ENCODE assay signal across 23 cellular contexts in genomic region chr3:120357807-120358206, GRCh38. TPM values are rescaled to one million over a fixed set of nuclear protein-coding genes. Genes with fewer than 3 reads are reported as not detected.
DNase-seq lines count a peak whose midpoint lies in the region; ATAC-seq and TF ChIP-seq lines count a peak whose summit lies in the region.
"Had no signal": no experiment of that assay in that cellular context is flagged by ENCODE, and none has a peak within 500 bp of the region (broad histone marks: within the 10 kb centered on the region; RNA-seq: fewer than 3 reads in every experiment).

No MANE protein-coding gene starts in this region.

- no peak overlapping the region for H2AFZ ChIP-seq in neuronal stem cell (ENCODE audit: low read length)

- H3K14ac ChIP-seq in neuronal stem cell (ENCODE audit: low read length) = no peak overlapping the region

- intact Hi-C loops in Right ventricle myocardium superior (cut with DNase I) = no loop called here
- intact Hi-C loops in spleen (cut with DNase I; ENCODE audit: low total_unique reads) = no loop called here

- ATAC-seq in Right ventricle myocardium superior (ENCODE audit: poor library complexity) = no peak
- ATAC-seq: A549; activated naive CD4-positive, alpha-beta T cell treated with anti-CD3 and anti-CD28 coated beads, Interleukin-2, amount 50 U/mL, for 72 hours; naive thymus-derived CD4-positive, alpha-beta T cell had no signal

- no peak overlapping the region for H2BK120ac ChIP-seq in neuronal stem cell (ENCODE audit: low read depth, low read length)

- TF ChIP-seq POLR2A in spleen (IDR thresholded peaks at IDR 0.05) = no peak

- no peak for TF ChIP-seq CTCF in spleen (IDR thresholded peaks at IDR 0.05 in 8 of 11, conservative IDR thresholded peaks at IDR 0.05 in 3 of 11)

- H3K9me3 ChIP-seq in spleen = no peaks in the 10 kb centered on the region
- no peaks in the 10 kb centered on the region for H3K9me3 ChIP-seq in neuronal stem cell (replicated peaks in 1 of 2; ENCODE audit: control insufficient read depth in 2 of 2, insufficient read depth in 1 of 2, low read depth in 1 of 2, low read length in 2 of 2)
- H3K9me3 ChIP-seq: A549, right atrium auricular region, thyroid gland had no signal

- H2BK5ac ChIP-seq in neuronal stem cell (ENCODE audit: low read length) = no peak overlapping the region

- no peak overlapping the region for H2BK12ac ChIP-seq in neuronal stem cell (ENCODE audit: low read length)

- no peaks in the 10 kb centered on the region for H3K36me3 ChIP-seq in spleen
- no peaks in the 10 kb centered on the region for H3K36me3 ChIP-seq in neuronal stem cell (replicated peaks in 1 of 2; ENCODE audit: control insufficient read depth in 2 of 2, insufficient read depth in 2 of 2, low read length in 2 of 2)
- H3K36me3 ChIP-seq: right atrium auricular region, thyroid gland, WERI-Rb-1 had no signal

- no peak overlapping the region for H3K18ac ChIP-seq in neuronal stem cell (ENCODE audit: low read length)

- H4K8ac ChIP-seq in neuronal stem cell (ENCODE audit: low read depth, low read length) = no peak overlapping the region

- H3K9ac ChIP-seq in neuronal stem cell (ENCODE audit: low read depth, low read length, poor library complexity) = no peak overlapping the region

- DNase-seq in NCI-H2171 treated with DMSO at 0.1 percent for 48 hours (lab: John Stamatoyannopoulos, UW) = peak; percentile 28
- DNase-seq in NCI-H2171 (lab: John Stamatoyannopoulos, UW) = no peak
- DNase-seq in NCI-H2107 treated with DMSO at 0.1 percent for 48 hours (lab: John Stamatoyannopoulos, UW; ENCODE audit: unreplicated experiment) = peak; percentile 88
- DNase-seq in SW480 (ENCODE audit: low spot score) = peak; percentile 30
- DNase-seq in Right ventricle myocardium superior = no peak
- no peak for DNase-seq in spleen
- DNase-seq in NCI-H1092 treated with DMSO at 0.1 percent for 48 hours (lab: John Stamatoyannopoulos, UW) = no peak
- DNase-seq in neuronal stem cell (ENCODE audit: low spot score) = no peak
- DNase-seq: activated CD4-positive, alpha-beta T cell treated with anti-CD3 and anti-CD28 coated beads, Interleukin-2, amount 50 U/mL, for 1 hour; aorta; COR-L47; H7; head of caudate nucleus; naive thymus-derived CD4-positive, alpha-beta T cell; NCI-H1092; NCI-H2081 treated with DMSO at 0.1 percent for 48 hours; NCI-H526; stimulated activated CD4-positive, alpha-beta T cell treated with anti-CD3 and anti-CD28 coated beads, Interleukin-4, amount 100 ng/mL, for 4 hours; thyroid gland; WERI-Rb-1 had no signal

- no peak overlapping the region for H3K27ac ChIP-seq in spleen
- H3K27ac ChIP-seq in neuronal stem cell (replicated peaks; ENCODE audit: low read length) = no peak overlapping the region
- H3K27ac ChIP-seq: A549, right atrium auricular region, thyroid gland, WERI-Rb-1 had no signal

- H2BK15ac ChIP-seq in neuronal stem cell (ENCODE audit: low read length) = no peak overlapping the region

- H3K4me3 ChIP-seq in spleen = no peak overlapping the region
- H3K4me3 ChIP-seq in neuronal stem cell (ENCODE audit: low read length in 2 of 2) = no peak overlapping the region
- H3K4me3 ChIP-seq: A549, right atrium auricular region, thyroid gland had no signal

- no peak overlapping the region for H4K91ac ChIP-seq in neuronal stem cell (ENCODE audit: low read depth, low read length, poor library complexity)

- no peak overlapping the region for H3K4ac ChIP-seq in neuronal stem cell (ENCODE audit: low read length)

- no peak overlapping the region for H3K4me2 ChIP-seq in neuronal stem cell (ENCODE audit: insufficient read depth, low read length, poor library complexity, severe bottlenecking)
- H3K4me2 ChIP-seq: A549 had no signal

- no peak overlapping the region for H2AK5ac ChIP-seq in neuronal stem cell (ENCODE audit: low read depth, low read length)

- H3K23ac ChIP-seq in neuronal stem cell (ENCODE audit: low read depth, low read length, poor library complexity) = no peak overlapping the region

- H3K79me1 ChIP-seq in neuronal stem cell (ENCODE audit: low read depth, low read length) = no peaks in the 10 kb centered on the region

- H3K4me1 ChIP-seq in spleen (no peaks in the 10 kb centered on the region), neuronal stem cell (ENCODE audit: control insufficient read depth in 2 of 2, insufficient read depth in 1 of 2, low read depth in 1 of 2, low read length in 2 of 2) (no peaks in the 10 kb centered on the region)
- H3K4me1 ChIP-seq: A549, right atrium auricular region, thyroid gland had no signal

- H3K27me3 ChIP-seq in spleen (replicated peaks in 1 of 7) (no peaks in the 10 kb centered on the region), neuronal stem cell (ENCODE audit: control insufficient read depth in 3 of 3, insufficient read depth in 3 of 3, low read depth in 1 of 3, low read length in 3 of 3) (peaks cover 0 to 9% (median 0%) of the 10 kb centered on the region in 3 experiments)
- H3K27me3 ChIP-seq: right atrium auricular region, thyroid gland had no signal

RNA-seq across cellular contexts. Expression of gene LRRC58, which starts 8.7 kb away (rescaled TPM):
- total RNA-seq in Right ventricle myocardium superior (7.9 TPM), spleen (10 to 100 TPM; 18.9 to 38.7 (median 23.0) TPM)
- polyA plus RNA-seq in spleen = 1 to 10 TPM; 4.2 to 6.1 (median 5.4) TPM
- 13.7 TPM for polyA plus RNA-seq in neuronal stem cell (2013, experiment 1 of 2)
- 14.8 TPM for polyA plus RNA-seq in neuronal stem cell (2013, experiment 2 of 2)

Comparison
In these comparisons a context has a peak if more than half of its experiments do, and no peak if none do; other contexts are left out.
1. DNase-seq: peak in NCI-H2171 treated with DMSO at 0.1 percent for 48 hours (single experiment), NCI-H2107 treated with DMSO at 0.1 percent for 48 hours (single experiment) and SW480 (single experiment); none in NCI-H2171 (single experiment), Right ventricle myocardium superior (single experiment), spleen (single experiment), NCI-H1092 treated with DMSO at 0.1 percent for 48 hours (single experiment) and neuronal stem cell (single experiment).